Comparison of ENCODE assay signal across 40 cellular contexts in the genomic region with DNA sequence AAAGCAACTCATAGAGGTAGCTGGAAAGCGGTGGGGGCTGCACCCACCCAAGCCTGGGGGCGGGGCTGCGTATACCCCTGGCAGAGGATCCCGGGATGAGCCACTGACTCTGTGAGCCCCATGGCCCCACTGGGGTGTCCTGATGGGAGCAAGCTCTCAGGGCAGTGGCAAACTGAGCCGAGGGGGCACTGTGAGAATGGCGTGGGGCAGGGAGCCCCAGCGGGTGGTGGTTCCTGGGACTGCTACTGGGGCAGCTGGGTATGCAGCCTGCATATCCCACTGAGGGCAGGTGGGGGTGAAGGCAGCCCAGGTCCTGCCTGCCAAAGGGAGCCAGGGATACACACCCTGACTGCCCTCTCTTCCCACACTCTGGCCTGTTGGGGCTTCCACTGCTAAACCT. TPM values are rescaled to one million over a fixed set of nuclear protein-coding genes. Genes with fewer than 3 reads are reported as not detected.
"Had no signal": no experiment of that assay in that cellular context is flagged by ENCODE, and none has a peak within 500 bp of the region (broad histone marks: within the 10 kb centered on the region; RNA-seq: fewer than 3 reads in every experiment).

No MANE protein-coding gene starts in this region.

- H3K36me3 Mint-ChIP-seq: activated CD4-positive, alpha-beta memory T cell treated with anti-CD3 and anti-CD28 coated beads for 36 hours; activated naive CD4-positive, alpha-beta T cell treated with anti-CD3 and anti-CD28 coated beads, Interleukin-2, amount 50 U/mL, for 72 hours; activated naive CD8-positive, alpha-beta T cell treated with anti-CD3 and anti-CD28 coated beads for 36 hours had no signal

- H3K4me3 ChIP-seq: adrenal gland, body of pancreas, breast epithelium had no signal

- ATAC-seq: activated CD8-positive, alpha-beta T cell treated with anti-CD3 and anti-CD28 coated beads for 36 hours; activated naive CD4-positive, alpha-beta T cell treated with anti-CD3 and anti-CD28 coated beads, Interleukin-2, amount 50 U/mL, for 72 hours; activated T-cell treated with anti-CD3 and anti-CD28 coated beads, Interleukin-2, amount 50 U/mL, for 4 hours; activated T-cell treated with anti-CD3 and anti-CD28 coated beads, Interleukin-2, amount 50 U/mL, for 72 hours; activated T-helper 17 cell treated with anti-CD3 and anti-CD28 coated beads, Interleukin-2, amount 50 U/mL, for 72 hours; body of pancreas had no signal

- H3K4me1 Mint-ChIP-seq: activated B cell treated with CpG ODN at 0.5 μM for 24 hours; activated CD4-positive, alpha-beta T cell treated with anti-CD3 and anti-CD28 coated beads, Interleukin-2, amount 10 ng/mL, durations not matched to agents 24 days and 14 days; activated naive CD8-positive, alpha-beta T cell treated with anti-CD3 and anti-CD28 coated beads for 36 hours; activated T-helper 17 cell treated with anti-CD3 and anti-CD28 coated beads, Interleukin-2, amount 50 U/mL, for 72 hours had no signal

- H3K9me3 ChIP-seq: adrenal gland, body of pancreas, breast epithelium had no signal

- H3K27ac Mint-ChIP-seq: activated B cell treated with CpG ODN at 0.5 μM for 24 hours; activated CD4-positive, alpha-beta memory T cell treated with anti-CD3 and anti-CD28 coated beads for 36 hours; activated CD4-positive, alpha-beta T cell treated with anti-CD3 and anti-CD28 coated beads, Interleukin-2, amount 10 ng/mL, durations not matched to agents 24 days and 14 days; activated CD8-positive, alpha-beta T cell treated with anti-CD3 and anti-CD28 coated beads for 36 hours; activated naive CD4-positive, alpha-beta T cell treated with anti-CD3 and anti-CD28 coated beads for 36 hours; activated naive CD8-positive, alpha-beta T cell treated with anti-CD3 and anti-CD28 coated beads for 36 hours; activated T-cell treated with anti-CD3 and anti-CD28 coated beads, Interleukin-2, amount 50 U/mL, for 72 hours; activated T-helper 1 cell treated with anti-CD3 and anti-CD28 coated beads, Interleukin-12 subunit alpha, Interleukin-12 subunit beta, Interleukin-2, Interleukin-4 antibody, amounts not matched to agents 30 ng/mL and 10 ng/mL and 1 ng/mL, durations not matched to agents 14 hours and 24 hours and 36 hours; activated T-helper 17 cell treated with anti-CD3 and anti-CD28 coated beads, Interleukin-2, amount 50 U/mL, for 72 hours; T-helper 1 cell treated with Interleukin-12 subunit alpha and Interleukin-12 subunit beta and Interleukin-4 antibody, amounts not matched to agents 30 μg/mL and 1 μg/mL, for 36 hours; T-helper 2 cell treated with Interferon-gamma antibody and Interleukin-4, amounts not matched to agents 5 μg/mL and 100 μg/mL, for 36 hours had no signal

- DNase-seq: activated B cell treated with CpG ODN at 0.5 μM for 24 hours; activated CD4-positive, alpha-beta memory T cell treated with anti-CD3 and anti-CD28 coated beads for 36 hours; activated CD4-positive, alpha-beta T cell treated with anti-CD3 and anti-CD28 coated beads for 4 hours; activated CD4-positive, alpha-beta T cell treated with anti-CD3 and anti-CD28 coated beads, Interleukin-2, amount 10 ng/mL, durations not matched to agents 24 days and 14 days; activated CD4-positive, alpha-beta T cell treated with anti-CD3 and anti-CD28 coated beads, Interleukin-2, amount 50 U/mL, for 1 hour; activated CD4-positive, alpha-beta T cell treated with anti-CD3 and anti-CD28 coated beads, Interleukin-2, amount 50 U/mL, for 4 hours; activated CD4-positive, CD25-positive, alpha-beta regulatory T cell treated with anti-CD3 and anti-CD28 coated beads, Interleukin-2, amount 50 U/mL, for 72 hours; activated CD8-positive, alpha-beta memory T cell treated with anti-CD3 and anti-CD28 coated beads, Interleukin-2, amount 50 U/mL, for 4 hours; activated CD8-positive, alpha-beta T cell treated with anti-CD3 and anti-CD28 coated beads for 36 hours; activated effector memory CD4-positive, alpha-beta T cell treated with anti-CD3 and anti-CD28 coated beads, Interleukin-2, amount 50 U/mL, for 16 hours; activated gamma-delta T cell treated with Interleukin-2 at 50 U/mL for 16 hours; activated naive CD4-positive, alpha-beta T cell; activated naive CD4-positive, alpha-beta T cell treated with anti-CD3 and anti-CD28 coated beads for 36 hours; activated naive CD4-positive, alpha-beta T cell treated with anti-CD3 and anti-CD28 coated beads, Interleukin-2, amount 50 U/mL, for 16 hours; activated naive CD8-positive, alpha-beta T cell treated with anti-CD3 and anti-CD28 coated beads for 36 hours; activated T-cell treated with anti-CD3 and anti-CD28 coated beads for 4 hours; activated T-cell treated with anti-CD3 and anti-CD28 coated beads, Interleukin-2, amount 50 U/mL, for 1 hour; activated T-cell treated with anti-CD3 and anti-CD28 coated beads, Interleukin-2, amount 50 U/mL, for 4 hours; activated T-cell treated with anti-CD3 and anti-CD28 coated beads, Interleukin-2, amount 50 U/mL, for 72 hours; adrenal gland; amniotic stem cell; aorta; body of pancreas; brain microvascular endothelial cell; central memory CD4-positive, alpha-beta T cell; cerebellar nuclear complex; T-helper 1 cell; T-helper 2 cell; T-helper 9 cell had no signal

- H3K27me3 ChIP-seq: adrenal gland, body of pancreas, brain microvascular endothelial cell, breast epithelium had no signal

- H3K4me3 Mint-ChIP-seq: activated B cell treated with CpG ODN at 0.5 μM for 24 hours; activated CD4-positive, alpha-beta memory T cell treated with anti-CD3 and anti-CD28 coated beads for 36 hours; activated CD4-positive, alpha-beta T cell treated with anti-CD3 and anti-CD28 coated beads, Interleukin-2, amount 10 ng/mL, durations not matched to agents 24 days and 14 days; activated CD8-positive, alpha-beta T cell treated with anti-CD3 and anti-CD28 coated beads for 36 hours; activated naive CD4-positive, alpha-beta T cell treated with anti-CD3 and anti-CD28 coated beads for 36 hours; activated naive CD8-positive, alpha-beta T cell treated with anti-CD3 and anti-CD28 coated beads for 36 hours; activated T-cell treated with anti-CD3 and anti-CD28 coated beads, Interleukin-2, amount 50 U/mL, for 4 hours; activated T-cell treated with anti-CD3 and anti-CD28 coated beads, Interleukin-2, amount 50 U/mL, for 72 hours; activated T-helper 1 cell treated with anti-CD3 and anti-CD28 coated beads, Interleukin-12 subunit alpha, Interleukin-12 subunit beta, Interleukin-2, Interleukin-4 antibody, amounts not matched to agents 30 ng/mL and 10 ng/mL and 1 ng/mL, durations not matched to agents 14 hours and 24 hours and 36 hours; activated T-helper 17 cell treated with anti-CD3 and anti-CD28 coated beads, Interleukin-2, amount 50 U/mL, for 72 hours; T-helper 1 cell treated with Interleukin-12 subunit alpha and Interleukin-12 subunit beta and Interleukin-4 antibody, amounts not matched to agents 30 μg/mL and 1 μg/mL, for 36 hours; T-helper 2 cell treated with Interferon-gamma antibody and Interleukin-4, amounts not matched to agents 5 μg/mL and 100 μg/mL, for 36 hours had no signal

- H3K36me3 ChIP-seq: adrenal gland, brain microvascular endothelial cell, breast epithelium had no signal

- H3K4me1 ChIP-seq: breast epithelium had no signal

- H3K9me3 Mint-ChIP-seq: activated B cell treated with CpG ODN at 0.5 μM for 24 hours; activated CD4-positive, alpha-beta memory T cell treated with anti-CD3 and anti-CD28 coated beads for 36 hours; activated CD4-positive, alpha-beta T cell treated with anti-CD3 and anti-CD28 coated beads, Interleukin-2, amount 10 ng/mL, durations not matched to agents 24 days and 14 days; activated CD8-positive, alpha-beta T cell treated with anti-CD3 and anti-CD28 coated beads for 36 hours; activated naive CD4-positive, alpha-beta T cell treated with anti-CD3 and anti-CD28 coated beads for 36 hours; activated naive CD4-positive, alpha-beta T cell treated with anti-CD3 and anti-CD28 coated beads, Interleukin-2, amount 50 U/mL, for 72 hours; activated naive CD8-positive, alpha-beta T cell treated with anti-CD3 and anti-CD28 coated beads for 36 hours; activated T-cell treated with anti-CD3 and anti-CD28 coated beads, Interleukin-2, amount 50 U/mL, for 4 hours; activated T-cell treated with anti-CD3 and anti-CD28 coated beads, Interleukin-2, amount 50 U/mL, for 72 hours; activated T-helper 1 cell treated with anti-CD3 and anti-CD28 coated beads, Interleukin-12 subunit alpha, Interleukin-12 subunit beta, Interleukin-2, Interleukin-4 antibody, amounts not matched to agents 30 ng/mL and 10 ng/mL and 1 ng/mL, durations not matched to agents 14 hours and 24 hours and 36 hours; activated T-helper 17 cell treated with anti-CD3 and anti-CD28 coated beads, Interleukin-2, amount 50 U/mL, for 72 hours; T-helper 1 cell treated with Interleukin-12 subunit alpha and Interleukin-12 subunit beta and Interleukin-4 antibody, amounts not matched to agents 30 μg/mL and 1 μg/mL, for 36 hours; T-helper 2 cell treated with Interferon-gamma antibody and Interleukin-4, amounts not matched to agents 5 μg/mL and 100 μg/mL, for 36 hours had no signal

- H3K27ac ChIP-seq: adrenal gland, body of pancreas, brain microvascular endothelial cell, breast epithelium, VCaP had no signal

- H3K27me3 Mint-ChIP-seq: activated B cell treated with CpG ODN at 0.5 μM for 24 hours; activated CD4-positive, alpha-beta memory T cell treated with anti-CD3 and anti-CD28 coated beads for 36 hours; activated CD4-positive, alpha-beta T cell treated with anti-CD3 and anti-CD28 coated beads, Interleukin-2, amount 10 ng/mL, durations not matched to agents 24 days and 14 days; activated CD8-positive, alpha-beta T cell treated with anti-CD3 and anti-CD28 coated beads for 36 hours; activated naive CD8-positive, alpha-beta T cell treated with anti-CD3 and anti-CD28 coated beads for 36 hours; activated T-helper 17 cell treated with anti-CD3 and anti-CD28 coated beads, Interleukin-2, amount 50 U/mL, for 72 hours had no signal

RNA-seq across cellular contexts. Expression of gene DNAJB8, which starts 59.4 kb away (rescaled TPM):
- total RNA-seq: activated B cell treated with CpG ODN at 0.5 μM for 24 hours; activated CD4-positive, alpha-beta memory T cell treated with anti-CD3 and anti-CD28 coated beads for 36 hours; activated CD4-positive, alpha-beta T cell treated with anti-CD3 and anti-CD28 coated beads, Interleukin-2, amount 10 ng/mL, durations not matched to agents 24 days and 14 days; activated CD8-positive, alpha-beta memory T cell treated with anti-CD3 and anti-CD28 coated beads for 36 hours; activated CD8-positive, alpha-beta T cell treated with anti-CD3 and anti-CD28 coated beads for 36 hours; activated naive CD4-positive, alpha-beta T cell treated with anti-CD3 and anti-CD28 coated beads for 36 hours; activated naive CD4-positive, alpha-beta T cell treated with anti-CD3 and anti-CD28 coated beads, Interleukin-2, amount 50 U/mL, for 72 hours; activated naive CD8-positive, alpha-beta T cell treated with anti-CD3 and anti-CD28 coated beads for 36 hours; activated T-cell treated with anti-CD3 and anti-CD28 coated beads, Interleukin-2, amount 50 U/mL, for 4 hours; activated T-cell treated with anti-CD3 and anti-CD28 coated beads, Interleukin-2, amount 50 U/mL, for 72 hours; activated T-helper 1 cell treated with anti-CD3 and anti-CD28 coated beads, Interleukin-12 subunit alpha, Interleukin-12 subunit beta, Interleukin-2, Interleukin-4 antibody, amounts not matched to agents 30 ng/mL and 10 ng/mL and 1 ng/mL, durations not matched to agents 14 hours and 24 hours and 36 hours; activated T-helper 17 cell treated with anti-CD3 and anti-CD28 coated beads, Interleukin-2, amount 50 U/mL, for 72 hours; adrenal gland; aorta; astrocyte; body of pancreas; breast epithelium; cardiac septum; chondrocyte had no signal
